ENCODE assay signal across 9 cellular contexts in genomic region chr19:31347828-31348314, GRCh38. TPM values are rescaled to one million over a fixed set of nuclear protein-coding genes. Genes with fewer than 3 reads are reported as not detected.
A peak's percentile ranks its signal among the peaks of the same experiment; 100 is the strongest.
DNase-seq lines count a peak whose midpoint lies in the region; ATAC-seq and TF ChIP-seq lines count a peak whose summit lies in the region.
"Had no signal": no experiment of that assay in that cellular context is flagged by ENCODE, and none has a peak within 500 bp of the region (broad histone marks: within the 10 kb centered on the region; RNA-seq: fewer than 3 reads in every experiment).

No MANE protein-coding gene starts in this region.

- peak overlapping the region in 1 of 2 donors; percentile 73 for H3K27ac Mint-ChIP-seq in natural killer cell

- H3K9ac ChIP-seq in duodenal mucosa (ENCODE audit: low read depth in 1 of 2, low read length in 2 of 2) = peak overlapping the region in 1 of 2 donors; percentile 38

- CTCF ChIA-PET in HEK293T (lab: Yijun Ruan, JAX) = interaction anchor here (0.7 kb wide), 1 partner anchor 86 kb away, joined by 8 read pairs; no protein-coding TSS in a partner anchor

- peak overlapping the region; percentile 92 for H3K4me3 ChIP-seq in ACC112 (ENCODE audit: low read depth, low read length)
- H3K4me3 ChIP-seq in duodenal mucosa (ENCODE audit: low read depth in 1 of 2, low read length in 2 of 2) = peak overlapping the region; percentile 65 to 66

- no peak overlapping the region for H3K27ac ChIP-seq in ACC112 (ENCODE audit: low read depth, low read length)
- H3K27ac ChIP-seq in duodenal mucosa (ENCODE audit: low read depth, low read length) = no peak overlapping the region

- H3K36me3 ChIP-seq in ACC112 (ENCODE audit: insufficient read depth, low read length) = no peaks in the 10 kb centered on the region
- no peaks in the 10 kb centered on the region for H3K36me3 ChIP-seq in duodenal mucosa (ENCODE audit: control insufficient read depth in 1 of 2, insufficient read depth in 2 of 2, low read length in 2 of 2)

- H3K36me3 Mint-ChIP-seq in natural killer cell = no peaks in the 10 kb centered on the region

- no peaks in the 10 kb centered on the region for H3K9me3 Mint-ChIP-seq in natural killer cell

- no peaks in the 10 kb centered on the region for H3K9me3 ChIP-seq in duodenal mucosa (ENCODE audit: control insufficient read depth in 1 of 2, low read length in 2 of 2)

- H3K27me3 Mint-ChIP-seq in natural killer cell (ENCODE audit: low read depth in 2 of 2) = peaks cover 30 to 72% of the 10 kb centered on the region in 2 donors

- peak overlapping the region; percentile 95 for H3K4me3 Mint-ChIP-seq in natural killer cell

- DNase-seq in HEK293T (ENCODE audit: extremely low spot score) (no peak), natural killer cell (no peak), midbrain (lab: John Stamatoyannopoulos, UW) (no peak), NCI-H1105 treated with DMSO at 0.1 percent for 48 hours (lab: John Stamatoyannopoulos, UW) (no peak), DMS153 treated with DMSO at 0.1 percent for 48 hours (lab: John Stamatoyannopoulos, UW; ENCODE audit: unreplicated experiment) (no peak)
- no peak for DNase-seq in stimulated activated CD4-positive, alpha-beta T cell treated with anti-CD3 and anti-CD28 coated beads, Interleukin-1b, Interleukin-23, amount 100 ng/mL, for 48 hours
- DNase-seq: NCI-H1417 had no signal

- H3K4me1 ChIP-seq in ACC112 (ENCODE audit: control insufficient read depth, insufficient read depth, low read length, unreplicated experiment) (peaks cover 8% of the 10 kb centered on the region), duodenal mucosa (ENCODE audit: control insufficient read depth in 1 of 2, insufficient read depth in 2 of 2, low read length in 2 of 2) (peaks cover 0 to 23% of the 10 kb centered on the region in 2 donors)

- TF ChIP-seq CTCF in natural killer cell (IDR thresholded peaks at IDR 0.05) = no peak

- peaks cover 34% of the 10 kb centered on the region for H3K79me2 ChIP-seq in ACC112 (ENCODE audit: control insufficient read depth, insufficient read depth, low read length, unreplicated experiment)

- H3K4me1 Mint-ChIP-seq in natural killer cell = peaks cover 30 to 43% of the 10 kb centered on the region in 2 donors

- no peak for ATAC-seq in natural killer cell

- H3K27me3 ChIP-seq in ACC112 (ENCODE audit: insufficient read depth, low read length) (no peaks in the 10 kb centered on the region), duodenal mucosa (ENCODE audit: control insufficient read depth in 1 of 2, insufficient read depth in 2 of 2, low read length in 2 of 2) (peaks cover 20 to 45% of the 10 kb centered on the region in 2 donors)

- intact Hi-C loops in natural killer cell (cut with micrococcal nuclease) = no loop called here

- no peak overlapping the region for H2AFZ ChIP-seq in ACC112 (ENCODE audit: low read length, unreplicated experiment)

- POLR2A ChIA-PET in HEK293T (lab: Yijun Ruan, JAX) = interaction anchor here (2.0 to 2.3 kb wide), 2 partner anchors 9 to 33 kb away, joined by 5 to 7 read pairs; no protein-coding TSS in a partner anchor

TF ChIP-seq in HEK293T, 16 proteins besides CTCF, POLR2A, EP300 and RAD21:
- TF ChIP-seq PKNOX1 (IDR thresholded peaks at IDR 0.05) (peak; percentile 88), LEF1 (IDR thresholded peaks at IDR 0.05; ENCODE audit: borderline replicate concordance) (peak; percentile 93), CTBP1 (IDR thresholded peaks at IDR 0.05; ENCODE audit: borderline replicate concordance) (no peak)
TF ChIP-seq in HEK293T: peak in this region for 2.

RNA-seq across cellular contexts. Expression of gene TSHZ3, which starts 1.4 kb away (rescaled TPM):
- 1 to 10 TPM; 5.3 to 8.1 (median 6.2) TPM for total RNA-seq in natural killer cell
